1 cellular context compared by ENCODE assay signal in the genomic region with DNA sequence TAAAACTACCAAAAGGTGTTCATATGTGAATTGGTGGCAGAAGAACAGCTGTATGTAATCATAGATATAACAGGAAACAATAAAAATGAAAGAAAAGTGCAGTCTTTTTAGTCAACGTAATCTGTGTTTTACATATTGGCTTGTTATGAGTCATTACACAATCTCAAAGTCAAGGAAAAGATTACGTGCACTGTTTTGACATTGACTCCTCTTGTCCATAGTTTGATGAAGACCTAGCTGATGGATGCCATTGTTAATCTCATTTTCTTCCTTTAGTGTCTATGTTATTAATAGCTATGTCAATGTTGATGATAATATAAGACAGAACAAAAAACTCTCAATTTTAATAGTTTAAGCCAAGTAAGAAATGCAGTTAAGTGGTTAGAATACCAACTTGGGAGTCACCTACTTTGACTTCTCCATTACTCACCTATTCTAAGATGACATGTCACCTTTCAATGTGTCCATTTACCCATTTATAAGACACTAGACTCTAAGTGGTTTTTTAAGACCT.
TF ChIP-seq lines count a peak whose summit lies in the region.

No MANE protein-coding gene starts in this region.

TF ChIP-seq in K562, 482 proteins besides CTCF, POLR2A, EP300 and RAD21 (continued from another document and continues in another):
- TF ChIP-seq ZNF444 (CRISPR knock-in tag; IDR thresholded peaks at IDR 0.05) (no peak), MED1 (CRISPR knock-in tag; IDR thresholded peaks at IDR 0.05; ENCODE audit: borderline replicate concordance) (no peak), ZBTB7A (IDR thresholded peaks at IDR 0.05; ENCODE audit: borderline replicate concordance, control insufficient read depth, low read depth, low read length) (no peak), TAF15 (IDR thresholded peaks at IDR 0.05; ENCODE audit: low read depth, low read length) (no peak), RAD51 (IDR thresholded peaks at IDR 0.05; ENCODE audit: borderline replicate concordance, low read depth) (no peak), ZNF175 (CRISPR knock-in tag; IDR thresholded peaks at IDR 0.05; ENCODE audit: low read depth) (no peak; the same call in 1 of the 2 replicates), MTA2 (IDR thresholded peaks at IDR 0.05; ENCODE audit: low read depth) (peak; percentile 59; the same call in 1 of the 2 replicates), ZFP1 (CRISPR knock-in tag; IDR thresholded peaks at IDR 0.05) (peak; percentile 82), SMARCA4 (IDR thresholded peaks at IDR 0.05) (peak; percentile 95), TBL1XR1 (IDR thresholded peaks at IDR 0.05; ENCODE audit: low read length in 2 of 2) (peak in 1 of 2 experiments; percentile 34; a peak in 1 of 4 replicates), NFYB (IDR thresholded peaks at IDR 0.05; ENCODE audit: extremely low read depth, insufficient read length) (no peak), NFRKB (IDR thresholded peaks at IDR 0.05; ENCODE audit: low read depth) (no peak), BRF1 (IDR thresholded peaks at IDR 0.05; ENCODE audit: borderline replicate concordance, extremely low read depth, insufficient read length) (no peak), TAF7 (tag; IDR thresholded peaks at IDR 0.05) (no peak), ZBTB8A (IDR thresholded peaks at IDR 0.05; ENCODE audit: partially characterized antibody) (no peak), CTBP1 (IDR thresholded peaks at IDR 0.05; ENCODE audit: borderline replicate concordance) (0 out of 2 replicates have a peak, but pooled peaks have one; percentile 44), KLF6 (CRISPR knock-in tag; IDR thresholded peaks at IDR 0.05; ENCODE audit: borderline replicate concordance) (no peak), HNRNPK (IDR thresholded peaks at IDR 0.05; ENCODE audit: low read depth, low read length, poor library complexity, severe bottlenecking) (no peak), JUNB (CRISPR knock-in tag; conservative IDR thresholded peaks at IDR 0.05) (peak; percentile 49; the same call in 1 of the 2 replicates), SP1 (CRISPR knock-in tag; IDR thresholded peaks at IDR 0.05) (no peak), FOSL1 (tag; conservative IDR thresholded peaks at IDR 0.05) (peak; percentile 97), JUND (IDR thresholded peaks at IDR 0.05; ENCODE audit: borderline replicate concordance, low read depth, low read length) (peak; percentile 97), JUND (tag; IDR thresholded peaks at IDR 0.05; ENCODE audit: borderline replicate concordance, low read depth, low read length) (peak; percentile 96), TRIM24 (IDR thresholded peaks at IDR 0.05) (peak; percentile 85 to 88), MEF2A (IDR thresholded peaks at IDR 0.05; ENCODE audit: control insufficient read depth, low read depth, low read length) (peak; percentile 13; the same call in 1 of the 2 replicates), RBM25 (IDR thresholded peaks at IDR 0.05; ENCODE audit: low read depth, low read length, severe bottlenecking) (no peak), GTF2A2 (tag; IDR thresholded peaks at IDR 0.05) (no peak), NR1H2 (CRISPR knock-in tag; IDR thresholded peaks at IDR 0.05) (no peak), FIP1L1 (IDR thresholded peaks at IDR 0.05; ENCODE audit: low read depth, low read length, poor library complexity, severe bottlenecking) (no peak), FOXK1 (CRISPR knock-in tag; IDR thresholded peaks at IDR 0.05; ENCODE audit: borderline replicate concordance) (no peak)
- TF ChIP-seq, protein P1, sequence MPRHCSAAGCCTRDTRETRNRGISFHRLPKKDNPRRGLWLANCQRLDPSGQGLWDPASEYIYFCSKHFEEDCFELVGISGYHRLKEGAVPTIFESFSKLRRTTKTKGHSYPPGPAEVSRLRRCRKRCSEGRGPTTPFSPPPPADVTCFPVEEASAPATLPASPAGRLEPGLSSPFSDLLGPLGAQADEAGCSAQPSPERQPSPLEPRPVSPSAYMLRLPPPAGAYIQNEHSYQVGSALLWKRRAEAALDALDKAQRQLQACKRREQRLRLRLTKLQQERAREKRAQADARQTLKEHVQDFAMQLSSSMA (CRISPR knock-in tag; IDR thresholded peaks at IDR 0.05), result no peak
- TF ChIP-seq, protein P2, sequence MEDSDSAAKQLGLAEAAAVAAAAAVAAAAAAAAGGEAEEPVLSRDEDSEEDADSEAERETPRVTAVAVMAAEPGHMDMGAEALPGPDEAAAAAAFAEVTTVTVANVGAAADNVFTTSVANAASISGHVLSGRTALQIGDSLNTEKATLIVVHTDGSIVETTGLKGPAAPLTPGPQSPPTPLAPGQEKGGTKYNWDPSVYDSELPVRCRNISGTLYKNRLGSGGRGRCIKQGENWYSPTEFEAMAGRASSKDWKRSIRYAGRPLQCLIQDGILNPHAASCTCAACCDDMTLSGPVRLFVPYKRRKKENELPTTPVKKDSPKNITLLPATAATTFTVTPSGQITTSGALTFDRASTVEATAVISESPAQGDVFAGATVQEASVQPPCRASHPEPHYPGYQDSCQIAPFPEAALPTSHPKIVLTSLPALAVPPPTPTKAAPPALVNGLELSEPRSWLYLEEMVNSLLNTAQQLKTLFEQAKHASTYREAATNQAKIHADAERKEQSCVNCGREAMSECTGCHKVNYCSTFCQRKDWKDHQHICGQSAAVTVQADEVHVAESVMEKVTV (CRISPR knock-in tag; IDR thresholded peaks at IDR 0.05), result peak; percentile 15; the same call in 1 of the 2 replicates
- TF ChIP-seq, protein P3, sequence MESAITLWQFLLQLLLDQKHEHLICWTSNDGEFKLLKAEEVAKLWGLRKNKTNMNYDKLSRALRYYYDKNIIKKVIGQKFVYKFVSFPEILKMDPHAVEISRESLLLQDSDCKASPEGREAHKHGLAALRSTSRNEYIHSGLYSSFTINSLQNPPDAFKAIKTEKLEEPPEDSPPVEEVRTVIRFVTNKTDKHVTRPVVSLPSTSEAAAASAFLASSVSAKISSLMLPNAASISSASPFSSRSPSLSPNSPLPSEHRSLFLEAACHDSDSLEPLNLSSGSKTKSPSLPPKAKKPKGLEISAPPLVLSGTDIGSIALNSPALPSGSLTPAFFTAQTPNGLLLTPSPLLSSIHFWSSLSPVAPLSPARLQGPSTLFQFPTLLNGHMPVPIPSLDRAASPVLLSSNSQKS (CRISPR knock-in tag; IDR thresholded peaks at IDR 0.05), result no peak
- TF ChIP-seq, protein P4, sequence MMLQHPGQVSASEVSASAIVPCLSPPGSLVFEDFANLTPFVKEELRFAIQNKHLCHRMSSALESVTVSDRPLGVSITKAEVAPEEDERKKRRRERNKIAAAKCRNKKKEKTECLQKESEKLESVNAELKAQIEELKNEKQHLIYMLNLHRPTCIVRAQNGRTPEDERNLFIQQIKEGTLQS (IDR thresholded peaks at IDR 0.05), result peak; percentile 94
- TF ChIP-seq, protein P4 (CRISPR knock-in tag; conservative IDR thresholded peaks at IDR 0.05), result 0 out of 2 replicates have a peak, but pooled peaks have one; percentile 23
- TF ChIP-seq, protein P5, sequence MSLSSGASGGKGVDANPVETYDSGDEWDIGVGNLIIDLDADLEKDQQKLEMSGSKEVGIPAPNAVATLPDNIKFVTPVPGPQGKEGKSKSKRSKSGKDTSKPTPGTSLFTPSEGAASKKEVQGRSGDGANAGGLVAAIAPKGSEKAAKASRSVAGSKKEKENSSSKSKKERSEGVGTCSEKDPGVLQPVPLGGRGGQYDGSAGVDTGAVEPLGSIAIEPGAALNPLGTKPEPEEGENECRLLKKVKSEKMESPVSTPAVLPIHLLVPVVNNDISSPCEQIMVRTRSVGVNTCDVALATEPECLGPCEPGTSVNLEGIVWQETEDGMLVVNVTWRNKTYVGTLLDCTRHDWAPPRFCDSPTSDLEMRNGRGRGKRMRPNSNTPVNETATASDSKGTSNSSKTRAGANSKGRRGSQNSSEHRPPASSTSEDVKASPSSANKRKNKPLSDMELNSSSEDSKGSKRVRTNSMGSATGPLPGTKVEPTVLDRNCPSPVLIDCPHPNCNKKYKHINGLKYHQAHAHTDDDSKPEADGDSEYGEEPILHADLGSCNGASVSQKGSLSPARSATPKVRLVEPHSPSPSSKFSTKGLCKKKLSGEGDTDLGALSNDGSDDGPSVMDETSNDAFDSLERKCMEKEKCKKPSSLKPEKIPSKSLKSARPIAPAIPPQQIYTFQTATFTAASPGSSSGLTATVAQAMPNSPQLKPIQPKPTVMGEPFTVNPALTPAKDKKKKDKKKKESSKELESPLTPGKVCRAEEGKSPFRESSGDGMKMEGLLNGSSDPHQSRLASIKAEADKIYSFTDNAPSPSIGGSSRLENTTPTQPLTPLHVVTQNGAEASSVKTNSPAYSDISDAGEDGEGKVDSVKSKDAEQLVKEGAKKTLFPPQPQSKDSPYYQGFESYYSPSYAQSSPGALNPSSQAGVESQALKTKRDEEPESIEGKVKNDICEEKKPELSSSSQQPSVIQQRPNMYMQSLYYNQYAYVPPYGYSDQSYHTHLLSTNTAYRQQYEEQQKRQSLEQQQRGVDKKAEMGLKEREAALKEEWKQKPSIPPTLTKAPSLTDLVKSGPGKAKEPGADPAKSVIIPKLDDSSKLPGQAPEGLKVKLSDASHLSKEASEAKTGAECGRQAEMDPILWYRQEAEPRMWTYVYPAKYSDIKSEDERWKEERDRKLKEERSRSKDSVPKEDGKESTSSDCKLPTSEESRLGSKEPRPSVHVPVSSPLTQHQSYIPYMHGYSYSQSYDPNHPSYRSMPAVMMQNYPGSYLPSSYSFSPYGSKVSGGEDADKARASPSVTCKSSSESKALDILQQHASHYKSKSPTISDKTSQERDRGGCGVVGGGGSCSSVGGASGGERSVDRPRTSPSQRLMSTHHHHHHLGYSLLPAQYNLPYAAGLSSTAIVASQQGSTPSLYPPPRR (CRISPR knock-in tag; IDR thresholded peaks at IDR 0.05; ENCODE audit: borderline replicate concordance), result no peak
- TF ChIP-seq, protein P6, sequence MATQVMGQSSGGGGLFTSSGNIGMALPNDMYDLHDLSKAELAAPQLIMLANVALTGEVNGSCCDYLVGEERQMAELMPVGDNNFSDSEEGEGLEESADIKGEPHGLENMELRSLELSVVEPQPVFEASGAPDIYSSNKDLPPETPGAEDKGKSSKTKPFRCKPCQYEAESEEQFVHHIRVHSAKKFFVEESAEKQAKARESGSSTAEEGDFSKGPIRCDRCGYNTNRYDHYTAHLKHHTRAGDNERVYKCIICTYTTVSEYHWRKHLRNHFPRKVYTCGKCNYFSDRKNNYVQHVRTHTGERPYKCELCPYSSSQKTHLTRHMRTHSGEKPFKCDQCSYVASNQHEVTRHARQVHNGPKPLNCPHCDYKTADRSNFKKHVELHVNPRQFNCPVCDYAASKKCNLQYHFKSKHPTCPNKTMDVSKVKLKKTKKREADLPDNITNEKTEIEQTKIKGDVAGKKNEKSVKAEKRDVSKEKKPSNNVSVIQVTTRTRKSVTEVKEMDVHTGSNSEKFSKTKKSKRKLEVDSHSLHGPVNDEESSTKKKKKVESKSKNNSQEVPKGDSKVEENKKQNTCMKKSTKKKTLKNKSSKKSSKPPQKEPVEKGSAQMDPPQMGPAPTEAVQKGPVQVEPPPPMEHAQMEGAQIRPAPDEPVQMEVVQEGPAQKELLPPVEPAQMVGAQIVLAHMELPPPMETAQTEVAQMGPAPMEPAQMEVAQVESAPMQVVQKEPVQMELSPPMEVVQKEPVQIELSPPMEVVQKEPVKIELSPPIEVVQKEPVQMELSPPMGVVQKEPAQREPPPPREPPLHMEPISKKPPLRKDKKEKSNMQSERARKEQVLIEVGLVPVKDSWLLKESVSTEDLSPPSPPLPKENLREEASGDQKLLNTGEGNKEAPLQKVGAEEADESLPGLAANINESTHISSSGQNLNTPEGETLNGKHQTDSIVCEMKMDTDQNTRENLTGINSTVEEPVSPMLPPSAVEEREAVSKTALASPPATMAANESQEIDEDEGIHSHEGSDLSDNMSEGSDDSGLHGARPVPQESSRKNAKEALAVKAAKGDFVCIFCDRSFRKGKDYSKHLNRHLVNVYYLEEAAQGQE (CRISPR knock-in tag; IDR thresholded peaks at IDR 0.05; ENCODE audit: low read depth), result no peak
- TF ChIP-seq, protein P7, sequence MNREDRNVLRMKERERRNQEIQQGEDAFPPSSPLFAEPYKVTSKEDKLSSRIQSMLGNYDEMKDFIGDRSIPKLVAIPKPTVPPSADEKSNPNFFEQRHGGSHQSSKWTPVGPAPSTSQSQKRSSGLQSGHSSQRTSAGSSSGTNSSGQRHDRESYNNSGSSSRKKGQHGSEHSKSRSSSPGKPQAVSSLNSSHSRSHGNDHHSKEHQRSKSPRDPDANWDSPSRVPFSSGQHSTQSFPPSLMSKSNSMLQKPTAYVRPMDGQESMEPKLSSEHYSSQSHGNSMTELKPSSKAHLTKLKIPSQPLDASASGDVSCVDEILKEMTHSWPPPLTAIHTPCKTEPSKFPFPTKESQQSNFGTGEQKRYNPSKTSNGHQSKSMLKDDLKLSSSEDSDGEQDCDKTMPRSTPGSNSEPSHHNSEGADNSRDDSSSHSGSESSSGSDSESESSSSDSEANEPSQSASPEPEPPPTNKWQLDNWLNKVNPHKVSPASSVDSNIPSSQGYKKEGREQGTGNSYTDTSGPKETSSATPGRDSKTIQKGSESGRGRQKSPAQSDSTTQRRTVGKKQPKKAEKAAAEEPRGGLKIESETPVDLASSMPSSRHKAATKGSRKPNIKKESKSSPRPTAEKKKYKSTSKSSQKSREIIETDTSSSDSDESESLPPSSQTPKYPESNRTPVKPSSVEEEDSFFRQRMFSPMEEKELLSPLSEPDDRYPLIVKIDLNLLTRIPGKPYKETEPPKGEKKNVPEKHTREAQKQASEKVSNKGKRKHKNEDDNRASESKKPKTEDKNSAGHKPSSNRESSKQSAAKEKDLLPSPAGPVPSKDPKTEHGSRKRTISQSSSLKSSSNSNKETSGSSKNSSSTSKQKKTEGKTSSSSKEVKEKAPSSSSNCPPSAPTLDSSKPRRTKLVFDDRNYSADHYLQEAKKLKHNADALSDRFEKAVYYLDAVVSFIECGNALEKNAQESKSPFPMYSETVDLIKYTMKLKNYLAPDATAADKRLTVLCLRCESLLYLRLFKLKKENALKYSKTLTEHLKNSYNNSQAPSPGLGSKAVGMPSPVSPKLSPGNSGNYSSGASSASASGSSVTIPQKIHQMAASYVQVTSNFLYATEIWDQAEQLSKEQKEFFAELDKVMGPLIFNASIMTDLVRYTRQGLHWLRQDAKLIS (CRISPR knock-in tag; IDR thresholded peaks at IDR 0.05), result no peak
- TF ChIP-seq, protein P8, sequence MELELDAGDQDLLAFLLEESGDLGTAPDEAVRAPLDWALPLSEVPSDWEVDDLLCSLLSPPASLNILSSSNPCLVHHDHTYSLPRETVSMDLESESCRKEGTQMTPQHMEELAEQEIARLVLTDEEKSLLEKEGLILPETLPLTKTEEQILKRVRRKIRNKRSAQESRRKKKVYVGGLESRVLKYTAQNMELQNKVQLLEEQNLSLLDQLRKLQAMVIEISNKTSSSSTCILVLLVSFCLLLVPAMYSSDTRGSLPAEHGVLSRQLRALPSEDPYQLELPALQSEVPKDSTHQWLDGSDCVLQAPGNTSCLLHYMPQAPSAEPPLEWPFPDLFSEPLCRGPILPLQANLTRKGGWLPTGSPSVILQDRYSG (tag; conservative IDR thresholded peaks at IDR 0.05; ENCODE audit: low read depth), result no peak
- TF ChIP-seq, protein P9, sequence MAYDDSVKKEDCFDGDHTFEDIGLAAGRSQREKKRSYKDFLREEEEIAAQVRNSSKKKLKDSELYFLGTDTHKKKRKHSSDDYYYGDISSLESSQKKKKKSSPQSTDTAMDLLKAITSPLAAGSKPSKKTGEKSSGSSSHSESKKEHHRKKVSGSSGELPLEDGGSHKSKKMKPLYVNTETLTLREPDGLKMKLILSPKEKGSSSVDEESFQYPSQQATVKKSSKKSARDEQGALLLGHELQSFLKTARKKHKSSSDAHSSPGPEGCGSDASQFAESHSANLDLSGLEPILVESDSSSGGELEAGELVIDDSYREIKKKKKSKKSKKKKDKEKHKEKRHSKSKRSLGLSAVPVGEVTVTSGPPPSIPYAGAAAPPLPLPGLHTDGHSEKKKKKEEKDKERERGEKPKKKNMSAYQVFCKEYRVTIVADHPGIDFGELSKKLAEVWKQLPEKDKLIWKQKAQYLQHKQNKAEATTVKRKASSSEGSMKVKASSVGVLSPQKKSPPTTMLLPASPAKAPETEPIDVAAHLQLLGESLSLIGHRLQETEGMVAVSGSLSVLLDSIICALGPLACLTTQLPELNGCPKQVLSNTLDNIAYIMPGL (CRISPR knock-in tag; IDR thresholded peaks at IDR 0.05), result no peak
